ENCODE assay signal across 8 cellular contexts in genomic region chr19:19138110-19138981, GRCh38. TPM values are rescaled to one million over a fixed set of nuclear protein-coding genes. Genes with fewer than 3 reads are reported as not detected.
A peak's percentile ranks its signal among the peaks of the same experiment; 100 is the strongest.
DNase-seq lines count a peak whose midpoint lies in the region; ATAC-seq and TF ChIP-seq lines count a peak whose summit lies in the region.

TMEM161A (minus strand) TSS chr19:19138478; CDS start chr19:19138428, 50 bp downstream.

- peak; percentile 97 for ATAC-seq in HG02884 (IDR thresholded peaks at IDR 0.05; ENCODE audit: unreplicated experiment)
- peak; percentile 99 to 100 for ATAC-seq in left cardiac atrium
- peak; percentile 98 for ATAC-seq in upper lobe of right lung

- no peak for TF ChIP-seq CTCF in adrenal gland (IDR thresholded peaks at IDR 0.05)
- no peak for TF ChIP-seq CTCF in upper lobe of right lung (IDR thresholded peaks at IDR 0.05)

- H3K4me1 ChIP-seq in adrenal gland (replicated peaks in 1 of 2), result peaks cover 6 to 9% of the 10 kb centered on the region in 2 donors
- H3K4me1 ChIP-seq in upper lobe of right lung, result peaks cover 12% of the 10 kb centered on the region

- no peaks in the 10 kb centered on the region for H3K36me3 ChIP-seq in adrenal gland (replicated peaks in 1 of 2)
- H3K36me3 ChIP-seq in upper lobe of right lung, result no peaks in the 10 kb centered on the region

- H3K27ac ChIP-seq in adrenal gland (peak within 1 kb of the TSS in 3 of 5 donors; percentile 53 to 68 (median 55)), upper lobe of right lung (peak within 1 kb of the TSS; percentile 79)

- TF ChIP-seq POLR2A in GM15510 (IDR thresholded peaks at IDR 0.05; ENCODE audit: borderline replicate concordance, extremely low read depth, insufficient read length) (peak; percentile 80), adrenal gland (IDR thresholded peaks at IDR 0.05) (peak; percentile 33 to 79)

- peak within 1 kb of the TSS; percentile 39 to 70 (median 64) for H3K4me3 ChIP-seq in adrenal gland
- peak within 1 kb of the TSS; percentile 88 for H3K4me3 ChIP-seq in upper lobe of right lung

- intact Hi-C loops in T-helper 1 cell treated with Interleukin-12 subunit alpha and Interleukin-12 subunit beta and Interleukin-4 antibody, amounts not matched to agents 30 ng/mL and 1 ng/mL, for 36 hours (cut with micrococcal nuclease), result loop anchor here (1.0 to 2.0 kb wide), 11 partner anchors 32 to 688 kb away; partner anchors contain the start of genes BORCS8, COPE, DDX49 and MAU2
- intact Hi-C loops in adrenal gland (cut with DNase I) (loop anchor here in 1 of 2 donors (5.0 kb wide), 1 partner anchor 81 kb away; no protein-coding TSS in a partner anchor), left cardiac atrium (cut with DNase I) (loop anchor here in 1 of 2 donors (2.0 kb wide), 1 partner anchor 86 kb away; no protein-coding TSS in a partner anchor), posterior vena cava (cut with DNase I) (loop anchor here (5.0 kb wide), 2 partner anchors 81 to 739 kb away; no protein-coding TSS in a partner anchor), upper lobe of right lung (cut with DNase I) (no loop called here)

- H3K9me3 ChIP-seq in adrenal gland (replicated peaks in 1 of 3) (no peaks in the 10 kb centered on the region), upper lobe of right lung (no peaks in the 10 kb centered on the region)

- H3K27me3 ChIP-seq in adrenal gland (no peaks in the 10 kb centered on the region), upper lobe of right lung (no peaks in the 10 kb centered on the region)

- DNase-seq in NCI-H1694 (lab: John Stamatoyannopoulos, UW) (peak; percentile 96), adrenal gland (peak; percentile 98 to 100 (median 99)), left cardiac atrium (peak; percentile 98), posterior vena cava (ENCODE audit: low spot score) (peak; percentile 99), upper lobe of right lung (peak; percentile 97)

- WGBS in adrenal gland, 4 donors, result 3 to 5% (median 3%) methylated on average over 25 to 42 of the region's 42 CpGs

RNA-seq across cellular contexts. Expression of gene TMEM161A, which starts in this region (rescaled TPM):
- 26.9 and 30.1 TPM in 2 replicates for total RNA-seq in T-helper 1 cell treated with Interleukin-12 subunit alpha and Interleukin-12 subunit beta and Interleukin-4 antibody, amounts not matched to agents 30 ng/mL and 1 ng/mL, for 36 hours
- 10 to 100 TPM; 27.0 to 83.8 (median 41.5) TPM for total RNA-seq in adrenal gland
- 10 to 100 TPM in 2 of 3 donors, 1 to 10 TPM in 1; 5.5 to 52.8 (median 44.4) TPM for polyA plus RNA-seq in adrenal gland
- total RNA-seq in left cardiac atrium, result 10 to 100 TPM; 19.1 to 21.2 TPM
- total RNA-seq in posterior vena cava, result 10 to 100 TPM; 14.0 to 20.1 TPM
- total RNA-seq in upper lobe of right lung, result 31.0 TPM

Comparison
In these comparisons a context has a peak if more than half of its experiments do, and no peak if none do; other contexts are left out.
1. Peak in every context shown above with its lines: DNase-seq, ATAC-seq, H3K4me3 ChIP-seq and H3K27ac ChIP-seq.